ENCODE assay signal across 9 cellular contexts in genomic region chr12:124053855-124054254, GRCh38.
DNase-seq lines count a peak whose midpoint lies in the region; ATAC-seq and TF ChIP-seq lines count a peak whose summit lies in the region.
"Had no signal": no experiment of that assay in that cellular context is flagged by ENCODE, and none has a peak within 500 bp of the region (broad histone marks: within the 10 kb centered on the region; RNA-seq: fewer than 3 reads in every experiment).

No MANE protein-coding gene starts in this region.

- peaks cover 0 to 3% of the 10 kb centered on the region in 2 donors for H3K4me1 ChIP-seq in lung (ENCODE audit: control insufficient read depth in 2 of 2, insufficient read depth in 2 of 2, low read length in 2 of 2)
- H3K4me1 ChIP-seq: parathyroid adenoma had no signal

- no peaks in the 10 kb centered on the region for H3K36me3 ChIP-seq in lung (ENCODE audit: control insufficient read depth in 2 of 2, insufficient read depth in 2 of 2, low read length in 2 of 2)

- 11 to 14% methylated on average over 11 of the region's 11 CpGs for WGBS in lung, 2 donors

- H3K9me3 ChIP-seq in lung (ENCODE audit: control insufficient read depth in 2 of 2, insufficient read depth in 1 of 2, low read length in 1 of 2), result no peaks in the 10 kb centered on the region

- H3K27me3 ChIP-seq in lung (ENCODE audit: control insufficient read depth, insufficient read depth), result no peaks in the 10 kb centered on the region

- no peak overlapping the region for H3K4me3 ChIP-seq in GM12865 (ENCODE audit: low read depth, low read length)
- H3K4me3 ChIP-seq in lung, result no peak overlapping the region

- DNase-seq in GM12865 (ENCODE audit: low read depth) (peak; percentile 57), NCI-H460 (ENCODE audit: extremely low read depth, low read depth) (peak; percentile 25), dermis microvascular lymphatic vessel endothelial cell (ENCODE audit: low read depth in 2 of 2) (peak; percentile 54 to 75), lung (ENCODE audit: low spot score) (peak; percentile 49)
- DNase-seq in activated CD8-positive, alpha-beta memory T cell treated with anti-CD3 and anti-CD28 coated beads for 24 hours, result no peak
- DNase-seq in stimulated activated CD4-positive, alpha-beta T cell treated with anti-CD3 and anti-CD28 coated beads, Interleukin-12 subunit alpha, Interleukin-12 subunit beta, amount 100 ng/mL, for 4 hours, result no peak

- ATAC-seq in lung (ENCODE audit: insufficient read depth, low FRiP score) (no peak), HG02763 (IDR thresholded peaks at IDR 0.05; ENCODE audit: unreplicated experiment) (no peak), HG02759 (IDR thresholded peaks at IDR 0.05; ENCODE audit: unreplicated experiment) (no peak)

- H3K27ac ChIP-seq in lung (ENCODE audit: low read depth in 1 of 2, low read length in 1 of 2), result no peak overlapping the region
- H3K27ac ChIP-seq: parathyroid adenoma had no signal

- TF ChIP-seq CTCF in GM12865 (IDR thresholded peaks at IDR 0.05; ENCODE audit: insufficient read depth, low read depth, low read length, missing control alignments) (peak; percentile 44), lung (IDR thresholded peaks at IDR 0.05; ENCODE audit: control extremely low read depth, extremely low read depth) (peak; percentile 60)

Comparison
In these comparisons a context has a peak if more than half of its experiments do, and no peak if none do; other contexts are left out.
1. DNase-seq: peak in GM12865 (single experiment), NCI-H460 (single experiment), dermis microvascular lymphatic vessel endothelial cell (2 of 2) and lung (single experiment); none in activated CD8-positive, alpha-beta memory T cell treated with anti-CD3 and anti-CD28 coated beads for 24 hours (single experiment) and stimulated activated CD4-positive, alpha-beta T cell treated with anti-CD3 and anti-CD28 coated beads, Interleukin-12 subunit alpha, Interleukin-12 subunit beta, amount 100 ng/mL, for 4 hours (single experiment).